ENCODE assay signal across 20 cellular contexts in genomic region chr5:2505217-2505616, GRCh38.
DNase-seq lines count a peak whose midpoint lies in the region; ATAC-seq and TF ChIP-seq lines count a peak whose summit lies in the region.
"Had no signal": no experiment of that assay in that cellular context is flagged by ENCODE, and none has a peak within 500 bp of the region (broad histone marks: within the 10 kb centered on the region; RNA-seq: fewer than 3 reads in every experiment).

No MANE protein-coding gene starts in this region.

- H3K4me3 ChIP-seq in H7 (ENCODE audit: insufficient read depth, low read depth, low read length), result no peak overlapping the region
- no peak overlapping the region for H3K4me3 ChIP-seq in vagina
- H3K4me3 ChIP-seq: A549; BLaER1 treated with 17β-estradiol and CSF1 and Interleukin-3, amounts not matched to agents 10 nM and 100 nM had no signal

- H3K4me1 ChIP-seq in vagina, result no peaks in the 10 kb centered on the region
- H3K4me1 ChIP-seq: A549; BE2C; BLaER1 treated with 17β-estradiol and CSF1 and Interleukin-3, amounts not matched to agents 10 nM and 100 nM had no signal

- H3K27me3 ChIP-seq in H7 (ENCODE audit: control insufficient read depth, insufficient read depth, low read length) (no peaks in the 10 kb centered on the region), vagina (no peaks in the 10 kb centered on the region)
- H3K27me3 ChIP-seq: BE2C; BLaER1 treated with 17β-estradiol and CSF1 and Interleukin-3, amounts not matched to agents 10 nM and 100 nM had no signal

- ATAC-seq in WTC11, result peak; percentile 95
- ATAC-seq in stimulated activated memory B cell treated with anti-CD40 and anti-IgM and Interleukin-4, amounts not matched to agents 10 μg/mL and 1 μg/mL and 100 μg/mL, for 72 hours, result no peak
- ATAC-seq: A549 had no signal

- H3K27ac Mint-ChIP-seq in WTC11, result no peak overlapping the region
- no peak overlapping the region for H3K27ac Mint-ChIP-seq in stimulated activated memory B cell treated with anti-CD40 and anti-IgM and Interleukin-4, amounts not matched to agents 10 μg/mL and 1 μg/mL and 100 μg/mL, for 72 hours
- H3K27ac Mint-ChIP-seq: CD14-positive monocyte; CD4-positive, alpha-beta T cell had no signal

- H3K36me3 ChIP-seq in H7 (replicated peaks; ENCODE audit: control insufficient read depth, insufficient read depth, low read length) (no peaks in the 10 kb centered on the region), vagina (no peaks in the 10 kb centered on the region)
- H3K36me3 ChIP-seq: BE2C; BLaER1 treated with 17β-estradiol and CSF1 and Interleukin-3, amounts not matched to agents 10 nM and 100 nM had no signal

- no peaks in the 10 kb centered on the region for H3K9me3 ChIP-seq in vagina
- H3K9me3 ChIP-seq: A549, BE2C had no signal

- H3K4me1 Mint-ChIP-seq in WTC11, result peaks cover 11% of the 10 kb centered on the region
- H3K4me1 Mint-ChIP-seq in stimulated activated memory B cell treated with anti-CD40 and anti-IgM and Interleukin-4, amounts not matched to agents 10 μg/mL and 1 μg/mL and 100 μg/mL, for 72 hours, result no peaks in the 10 kb centered on the region
- H3K4me1 Mint-ChIP-seq: CD14-positive monocyte had no signal

- peaks cover 34% of the 10 kb centered on the region for H3K9me3 Mint-ChIP-seq in WTC11
- peaks cover 5% of the 10 kb centered on the region for H3K9me3 Mint-ChIP-seq in stimulated activated memory B cell treated with anti-CD40 and anti-IgM and Interleukin-4, amounts not matched to agents 10 μg/mL and 1 μg/mL and 100 μg/mL, for 72 hours

- no peak overlapping the region for H3K27ac ChIP-seq in vagina
- H3K27ac ChIP-seq: A549; BLaER1 treated with 17β-estradiol and CSF1 and Interleukin-3, amounts not matched to agents 10 nM and 100 nM had no signal

- TF ChIP-seq CTCF in WTC11 (IDR thresholded peaks at IDR 0.05), result no peak
- TF ChIP-seq CTCF in vagina (IDR thresholded peaks at IDR 0.05), result no peak

- peak; percentile 76 for DNase-seq in H7
- peak; percentile 39 for DNase-seq in WTC11 (ENCODE audit: low spot score)
- peak; percentile 51 for DNase-seq in iPS-NIHi11 (ENCODE audit: low spot score)
- no peak for DNase-seq in vagina (ENCODE audit: extremely low spot score in 2 of 2)
- no peak for DNase-seq in NCI-H187 treated with DMSO at 0.1 percent for 48 hours (lab: John Stamatoyannopoulos, UW)
- DNase-seq: 8988T; ACHN; AML-193; BE2C; Calu3; CD4-positive, alpha-beta T cell; COR-L47; DMS53; DMS79 treated with DMSO at 0.1 percent for 48 hours; GF-D8; HCEC 1CT had no signal

- intact Hi-C loops in vagina (cut with DNase I), result no loop called here

- H3K36me3 Mint-ChIP-seq in WTC11, result peaks cover 8% of the 10 kb centered on the region
- no peaks in the 10 kb centered on the region for H3K36me3 Mint-ChIP-seq in stimulated activated memory B cell treated with anti-CD40 and anti-IgM and Interleukin-4, amounts not matched to agents 10 μg/mL and 1 μg/mL and 100 μg/mL, for 72 hours
- H3K36me3 Mint-ChIP-seq: CD14-positive monocyte had no signal

- no peak for TF ChIP-seq POLR2A in vagina (IDR thresholded peaks at IDR 0.05)

- H3K4me3 Mint-ChIP-seq in WTC11, result no peak overlapping the region
- H3K4me3 Mint-ChIP-seq in stimulated activated memory B cell treated with anti-CD40 and anti-IgM and Interleukin-4, amounts not matched to agents 10 μg/mL and 1 μg/mL and 100 μg/mL, for 72 hours, result no peak overlapping the region
- H3K4me3 Mint-ChIP-seq: CD14-positive monocyte; CD4-positive, alpha-beta T cell had no signal

- CTCF ChIA-PET in WTC11 (lab: Charles Lee), result interaction anchor here (0.6 to 0.9 kb wide), 2 partner anchors 58 to 213 kb away, joined by 3 read pairs; no protein-coding TSS in a partner anchor

- no peaks in the 10 kb centered on the region; the same call in 1 of the 2 replicates for H3K27me3 Mint-ChIP-seq in WTC11 (ENCODE audit: low read depth)
- no peaks in the 10 kb centered on the region for H3K27me3 Mint-ChIP-seq in stimulated activated memory B cell treated with anti-CD40 and anti-IgM and Interleukin-4, amounts not matched to agents 10 μg/mL and 1 μg/mL and 100 μg/mL, for 72 hours
- H3K27me3 Mint-ChIP-seq: CD4-positive, alpha-beta T cell had no signal

- POLR2A ChIA-PET in WTC11 (lab: Charles Lee), result no interaction called here

TF ChIP-seq in WTC11, 78 proteins besides CTCF, POLR2A, EP300 and RAD21:
- TF ChIP-seq USF2 (CRISPR knock-in tag; IDR thresholded peaks at IDR 0.05) (no peak), ZNF138 (CRISPR knock-in tag; conservative IDR thresholded peaks at IDR 0.05) (no peak), CREM (CRISPR knock-in tag; IDR thresholded peaks at IDR 0.05) (no peak), AR (CRISPR knock-in tag; IDR thresholded peaks at IDR 0.05) (no peak), HMGXB4 (CRISPR knock-in tag; IDR thresholded peaks at IDR 0.05) (no peak), PRDM15 (CRISPR knock-in tag; IDR thresholded peaks at IDR 0.05) (no peak), RELA (CRISPR knock-in tag; IDR thresholded peaks at IDR 0.05; ENCODE audit: borderline replicate concordance) (no peak), ZMAT4 (CRISPR knock-in tag; IDR thresholded peaks at IDR 0.05) (no peak)
TF ChIP-seq in WTC11: peak in this region for 0.

Comparison
In these comparisons a context has a peak if more than half of its experiments do, and no peak if none do; other contexts are left out.
1. DNase-seq: peak in H7 (single experiment), WTC11 (single experiment) and iPS-NIHi11 (single experiment); none in vagina (0 of 2) and NCI-H187 treated with DMSO at 0.1 percent for 48 hours (single experiment).